19 cellular contexts compared by ENCODE assay signal in genomic region chr7:157006829-157007469, GRCh38. TPM values are rescaled to one million over a fixed set of nuclear protein-coding genes. Genes with fewer than 3 reads are reported as not detected.
DNase-seq lines count a peak whose midpoint lies in the region; ATAC-seq and TF ChIP-seq lines count a peak whose summit lies in the region.
"Had no signal": no experiment of that assay in that cellular context is flagged by ENCODE, and none has a peak within 500 bp of the region (broad histone marks: within the 10 kb centered on the region; RNA-seq: fewer than 3 reads in every experiment).

No MANE protein-coding gene starts in this region.

- H3K27me3 ChIP-seq in HAP-1 (ENCODE audit: low read depth) (no peaks in the 10 kb centered on the region), GM23248 (replicated peaks; ENCODE audit: insufficient read depth) (peaks cover 96% of the 10 kb centered on the region)

- no peaks in the 10 kb centered on the region for H3K9me3 Mint-ChIP-seq in chondrocyte (ENCODE audit: low read depth)
- H3K9me3 Mint-ChIP-seq in neural crest cell = no peaks in the 10 kb centered on the region

- DNase-seq in HAP-1 (ENCODE audit: low spot score in 2 of 2) (no peak), chondrocyte (ENCODE audit: low spot score) (peak; percentile 35), neural crest cell (ENCODE audit: low read depth, low spot score) (no peak), GM23248 (no peak), NCI-H146 treated with DMSO at 0.1 percent for 48 hours (lab: John Stamatoyannopoulos, UW; ENCODE audit: unreplicated experiment) (no peak)
- DNase-seq: AML-193; CD4-positive, CD25-positive, alpha-beta regulatory T cell; DND-41; GDM1; NCI-H1048; NCI-H146; NCI-H2107; NCI-H345 had no signal

- no peak overlapping the region for H3K4me3 Mint-ChIP-seq in chondrocyte (ENCODE audit: unreplicated experiment)
- peak overlapping the region; percentile 59 for H3K4me3 Mint-ChIP-seq in neural crest cell

- H3K9me3 ChIP-seq in HAP-1 (no peaks in the 10 kb centered on the region), GM23248 (ENCODE audit: low read depth) (no peaks in the 10 kb centered on the region)

- H3K79me2 ChIP-seq in GM23248 (ENCODE audit: insufficient read depth) = no peaks in the 10 kb centered on the region

- in situ Hi-C loops in HAP-1 (cut with MboI; ENCODE audit: low sequenced_read_pairs) = no loop called here
- in situ Hi-C loops in GM23248 (cut with MboI) = no loop called here

- no peak overlapping the region for H2AFZ ChIP-seq in GM23248

- TF ChIP-seq CTCF in C4-2B (conservative IDR thresholded peaks at IDR 0.05) (no peak), chondrocyte (IDR thresholded peaks at IDR 0.05) (no peak), neural crest cell (conservative IDR thresholded peaks at IDR 0.05) (no peak)

- H3K9me2 ChIP-seq in GM23248 (ENCODE audit: insufficient read depth) = no peaks in the 10 kb centered on the region

- H3K27ac Mint-ChIP-seq in chondrocyte (ENCODE audit: unreplicated experiment) (no peak overlapping the region), neural crest cell (ENCODE audit: unreplicated experiment) (no peak overlapping the region)
- H3K27ac Mint-ChIP-seq: CD4-positive, CD25-positive, alpha-beta regulatory T cell had no signal

- H3K36me3 ChIP-seq in HAP-1 (replicated peaks) = 0 out of 2 replicates have a peak, but pooled peaks cover 3% of the 10 kb centered on the region
- H3K36me3 ChIP-seq in GM23248 (ENCODE audit: low read depth) = no peaks in the 10 kb centered on the region

- no peaks in the 10 kb centered on the region for H4K20me1 ChIP-seq in GM23248 (ENCODE audit: insufficient read depth)

- H3K36me3 Mint-ChIP-seq in chondrocyte (ENCODE audit: low read depth) = no peaks in the 10 kb centered on the region
- no peaks in the 10 kb centered on the region for H3K36me3 Mint-ChIP-seq in neural crest cell (ENCODE audit: low read depth)
- H3K36me3 Mint-ChIP-seq: CD4-positive, CD25-positive, alpha-beta regulatory T cell had no signal

- WGBS in GM23248 (ENCODE audit: low coverage in 1 of 2, low lambda C conversion rate in 2 of 2, missing lambda C conversion rate in 2 of 2), 2 experiments = 14 to 15% methylated on average over 7 of the region's 7 CpGs

- H3K27me3 Mint-ChIP-seq in chondrocyte (ENCODE audit: low read depth) (peaks cover 59% of the 10 kb centered on the region), neural crest cell (ENCODE audit: low read depth) (peaks cover 87% of the 10 kb centered on the region)

- no peaks in the 10 kb centered on the region for H3F3A ChIP-seq in GM23248 (ENCODE audit: insufficient read depth)

- H3K4me1 ChIP-seq in HAP-1 (peaks cover 18% of the 10 kb centered on the region), GM23248 (ENCODE audit: insufficient read depth) (no peaks in the 10 kb centered on the region)

- no peak overlapping the region for H3K4me2 ChIP-seq in GM23248 (ENCODE audit: unreplicated experiment)

- H3K27ac ChIP-seq in C4-2B = peak overlapping the region; percentile 73
- H3K27ac ChIP-seq in GM23248 = no peak overlapping the region
- H3K27ac ChIP-seq: SK-N-MC had no signal

- ATAC-seq in GM18517 (IDR thresholded peaks at IDR 0.05; ENCODE audit: unreplicated experiment) = no peak
- ATAC-seq in GM18502 (IDR thresholded peaks at IDR 0.05; ENCODE audit: poor library complexity, unreplicated experiment) = no peak

- peaks cover 15% of the 10 kb centered on the region for H3K4me1 Mint-ChIP-seq in chondrocyte (ENCODE audit: low read depth)
- H3K4me1 Mint-ChIP-seq in neural crest cell = peaks cover 16% of the 10 kb centered on the region

- H3K9ac ChIP-seq in GM23248 = no peak overlapping the region

- H3K4me3 ChIP-seq in HAP-1 (peak overlapping the region; percentile 57), GM23248 (no peak overlapping the region)
- H3K4me3 ChIP-seq: SK-N-MC had no signal

RNA-seq across cellular contexts. Expression of gene MNX1, which starts 3.5 kb away (rescaled TPM):
- total RNA-seq in chondrocyte (not detected in 3 replicates), neural crest cell (0.14 and 0.34 TPM in 2 replicates)
- not detected in 2 replicates for total RNA-seq in GM23248 (2014; rRNA removed; shearing (Covaris generic))
- not detected in 2 replicates for polyA plus RNA-seq in GM23248 (2016; fragmentation: Nextera tagmentation; extraction: Ambion mirVana)
- total RNA-seq: A673, M059J had no signal
- polyA plus RNA-seq: CD4-positive, CD25-positive, alpha-beta regulatory T cell had no signal

RNA-seq across cellular contexts. Expression of gene NOM1, which starts 57.4 kb away (rescaled TPM):
- total RNA-seq in chondrocyte (13.7 to 19.3 TPM (median 16.9 TPM) in 3 replicates), neural crest cell (25.2 and 28.2 TPM in 2 replicates)
- total RNA-seq in GM23248 (2014; rRNA removed; shearing (Covaris generic)) = 13.7 and 17.9 TPM in 2 replicates
- polyA plus RNA-seq in GM23248 (2016; fragmentation: Nextera tagmentation; extraction: Ambion mirVana) = 9.2 TPM in 2 replicates
